ENCODE assay signal across 8 cellular contexts in the genomic region with DNA sequence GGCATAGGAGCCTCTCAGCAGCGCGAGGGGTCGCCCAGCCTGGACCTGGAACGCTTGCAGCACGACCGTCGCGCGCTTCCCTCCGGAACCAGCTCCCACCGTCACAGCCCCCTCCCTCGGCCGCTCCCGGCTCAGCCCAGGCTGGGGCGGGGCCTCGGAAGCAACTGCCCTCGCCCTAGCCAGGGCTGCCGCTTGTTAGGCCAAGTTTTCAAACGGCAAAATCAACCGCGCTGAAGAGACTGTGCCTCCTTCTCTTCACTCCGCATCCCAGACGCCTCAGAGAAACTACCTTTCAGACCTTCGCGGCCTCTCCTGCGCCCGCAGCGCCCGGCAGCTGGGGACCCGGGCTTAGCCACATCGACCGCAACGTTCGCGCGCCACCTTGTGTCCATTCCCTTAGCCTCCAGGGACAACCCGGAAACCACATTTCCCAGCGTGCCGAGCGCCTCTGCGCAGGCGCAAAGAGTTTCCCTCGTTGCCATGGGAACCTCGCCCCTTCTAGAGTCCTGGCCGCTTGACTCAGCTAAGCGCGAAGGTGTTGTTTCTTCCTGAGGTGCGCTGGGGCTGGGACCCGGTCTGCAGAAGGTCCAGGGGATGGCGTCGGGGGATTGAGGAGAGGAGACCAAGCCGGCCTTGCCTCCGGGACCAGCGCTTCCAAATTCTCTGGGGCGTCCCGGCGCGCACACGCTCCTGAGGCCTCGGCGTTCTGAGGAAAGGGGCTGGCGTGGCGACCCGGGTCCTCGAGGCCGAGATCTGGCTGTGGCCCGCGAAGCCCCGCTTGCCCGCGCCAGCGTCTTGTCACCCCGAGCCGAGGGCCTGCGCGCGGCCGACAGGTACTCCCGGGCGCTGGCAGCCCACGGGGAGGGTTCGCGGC. TPM values are rescaled to one million over a fixed set of nuclear protein-coding genes. Genes with fewer than 3 reads are reported as not detected.
A peak's percentile ranks its signal among the peaks of the same experiment; 100 is the strongest.
DNase-seq lines count a peak whose midpoint lies in the region; ATAC-seq and TF ChIP-seq lines count a peak whose summit lies in the region.

No MANE protein-coding gene starts in this region.

- DNase-seq in H4 (ENCODE audit: low spot score) (peak; percentile 93), LNCaP clone FGC (ENCODE audit: low read depth) (peak; percentile 73), RPMI8226 (peak; percentile 97), fibroblast of the aortic adventitia (ENCODE audit: low read depth) (peak; percentile 94)
- DNase-seq in activated T-helper 9 cell treated with anti-CD3 and anti-CD28 coated beads, Interleukin-2, amount 50 U/mL, for 16 hours (ENCODE audit: low read depth): peak; percentile 97
- peak; percentile 99 for DNase-seq in stimulated activated naive CD8-positive, alpha-beta T cell treated with anti-CD3 and anti-CD28 coated beads, Interleukin-15, Interleukin-2, amounts not matched to agents 100 U/mL and 50 U/mL, for 24 hours

- H3K36me3 Mint-ChIP-seq in nephron (ENCODE audit: low read depth): no peaks in the 10 kb centered on the region

- H3K9ac ChIP-seq in ES-I3 (ENCODE audit: low read depth, low read length): peak overlapping the region; percentile 85

- no peaks in the 10 kb centered on the region for H3K9me3 ChIP-seq in ES-I3 (ENCODE audit: control insufficient read depth, insufficient read depth, low read length)

- no peaks in the 10 kb centered on the region for H3K36me3 ChIP-seq in ES-I3 (ENCODE audit: insufficient read depth, low read length)

- ATAC-seq in stimulated activated naive CD8-positive, alpha-beta T cell treated with anti-CD3 and anti-CD28 coated beads, Interleukin-15, Interleukin-2, amounts not matched to agents 100 U/mL and 50 U/mL, for 24 hours: peak; percentile 88

- TF ChIP-seq CTCF in LNCaP clone FGC (IDR thresholded peaks at IDR 0.05; ENCODE audit: control insufficient read depth, extremely low read depth, insufficient read depth) (peak; percentile 96), fibroblast of the aortic adventitia (IDR thresholded peaks at IDR 0.05; ENCODE audit: insufficient read depth, low read length) (peak; percentile 87), nephron (IDR thresholded peaks at IDR 0.05; ENCODE audit: unreplicated experiment in 3 of 3) (peak; percentile 94 to 99 (median 96))

- peaks cover 9% of the 10 kb centered on the region for H3K4me1 Mint-ChIP-seq in nephron

- peak overlapping the region; percentile 90 to 96 (median 96) for H3K27ac Mint-ChIP-seq in nephron

- H3K4me3 Mint-ChIP-seq in nephron: peak overlapping the region; percentile 92 to 98 (median 95)

- peaks cover 8% of the 10 kb centered on the region for H3K27me3 Mint-ChIP-seq in nephron (ENCODE audit: low read depth)

- no peaks in the 10 kb centered on the region for H3K4me1 ChIP-seq in ES-I3 (ENCODE audit: insufficient read depth, low read length)

- H3K9me3 Mint-ChIP-seq in nephron: no peaks in the 10 kb centered on the region

- peak overlapping the region; percentile 91 for H3K4me3 ChIP-seq in LNCaP clone FGC (ENCODE audit: low read depth, low read length)
- peak overlapping the region; percentile 92 for H3K4me3 ChIP-seq in fibroblast of the aortic adventitia (ENCODE audit: low read depth, low read length)

RNA-seq across cellular contexts. Expression of a gene that starts 14.3 kb away (rescaled TPM):
- total RNA-seq in H4 (2014; rRNA removed; shearing (Covaris generic)): 6.5 and 8.5 TPM in 2 replicates
- total RNA-seq in fibroblast of the aortic adventitia (ENCODE audit: low replicate concordance): 11.7 and 12.3 TPM in 2 replicates

RNA-seq across cellular contexts. Expression of a gene that starts 28.5 kb away (rescaled TPM):
- total RNA-seq in H4 (2014; rRNA removed; shearing (Covaris generic)): 5.6 and 6.1 TPM in 2 replicates
- total RNA-seq in fibroblast of the aortic adventitia (ENCODE audit: low replicate concordance): 12.1 and 25.3 TPM in 2 replicates

RNA-seq across cellular contexts. Expression of a gene that starts 35.7 kb away (rescaled TPM):
- 71.6 and 77.4 TPM in 2 replicates for total RNA-seq in H4 (2014; rRNA removed; shearing (Covaris generic))
- 53.5 and 101 TPM in 2 replicates for total RNA-seq in fibroblast of the aortic adventitia (ENCODE audit: low replicate concordance)

RNA-seq across cellular contexts. Expression of a gene that starts 51.3 kb away (rescaled TPM):
- 15.2 and 16.3 TPM in 2 replicates for total RNA-seq in H4 (2014; rRNA removed; shearing (Covaris generic))
- total RNA-seq in fibroblast of the aortic adventitia (ENCODE audit: low replicate concordance): 10.1 and 21.5 TPM in 2 replicates

RNA-seq across cellular contexts. Expression of a gene that starts 55.8 kb away (rescaled TPM):
- 7.0 and 8.3 TPM in 2 replicates for total RNA-seq in H4 (2014; rRNA removed; shearing (Covaris generic))
- 1.5 and 9.4 TPM in 2 replicates for total RNA-seq in fibroblast of the aortic adventitia (ENCODE audit: low replicate concordance)

Comparison
In these comparisons a context has a peak if more than half of its experiments do, and no peak if none do; other contexts are left out.
1. Peak in every context shown above with its lines: DNase-seq, ATAC-seq and H3K4me3 ChIP-seq.